In genomic region chr4:157045507-157046127, GRCh38 we compare ENCODE assay signal across 8 cellular contexts. TPM values are rescaled to one million over a fixed set of nuclear protein-coding genes. Genes with fewer than 3 reads are reported as not detected.
A peak's percentile ranks its signal among the peaks of the same experiment; 100 is the strongest.
DNase-seq lines count a peak whose midpoint lies in the region; ATAC-seq and TF ChIP-seq lines count a peak whose summit lies in the region.

No MANE protein-coding gene starts in this region.

- H3K9me3 ChIP-seq in parathyroid adenoma (ENCODE audit: control insufficient read depth, low read length), result no peaks in the 10 kb centered on the region

- H3K79me2 ChIP-seq in parathyroid adenoma, result no peaks in the 10 kb centered on the region

- H3K4me3 Mint-ChIP-seq in stimulated activated naive CD8-positive, alpha-beta T cell treated with anti-CD3 and anti-CD28 coated beads, Interleukin-15, amount 100 ng/mL, for 72 hours, result no peak overlapping the region

- no peaks in the 10 kb centered on the region for H3K27me3 ChIP-seq in parathyroid adenoma (ENCODE audit: control insufficient read depth, insufficient read depth, low read length)

- no peak overlapping the region for H3K4me3 ChIP-seq in parathyroid adenoma (ENCODE audit: low read depth, low read length)

- H3K9me3 Mint-ChIP-seq in stimulated activated naive CD8-positive, alpha-beta T cell treated with anti-CD3 and anti-CD28 coated beads, Interleukin-15, amount 100 ng/mL, for 72 hours, result peaks cover 0 to 4% of the 10 kb centered on the region in 2 donors

- no peaks in the 10 kb centered on the region for H3K4me1 ChIP-seq in parathyroid adenoma

- H3K9ac ChIP-seq in parathyroid adenoma, result no peak overlapping the region

- ATAC-seq in GM21390 (IDR thresholded peaks at IDR 0.05; ENCODE audit: unreplicated experiment), result peak; percentile 83
- ATAC-seq in stimulated activated naive CD8-positive, alpha-beta T cell treated with anti-CD3 and anti-CD28 coated beads, Interleukin-15, amount 100 ng/mL, for 72 hours, result no peak

- TF ChIP-seq CTCF in parathyroid adenoma (IDR thresholded peaks at IDR 0.05), result peak; percentile 65

- H3K4me2 ChIP-seq in parathyroid adenoma (ENCODE audit: low read length), result no peak overlapping the region

- H3K27me3 Mint-ChIP-seq in stimulated activated naive CD8-positive, alpha-beta T cell treated with anti-CD3 and anti-CD28 coated beads, Interleukin-15, amount 100 ng/mL, for 72 hours, result no peaks in the 10 kb centered on the region

- DNase-seq in Daoy (ENCODE audit: low read depth) (peak; percentile 70), HuH-7.5 (ENCODE audit: low spot score) (peak; percentile 20), SHP77 (lab: John Stamatoyannopoulos, UW) (peak; percentile 9 to 20), fibroblast of peridontal ligament (ENCODE audit: extremely low read depth) (peak; percentile 84)
- no peak for DNase-seq in stimulated activated naive CD8-positive, alpha-beta T cell treated with anti-CD3 and anti-CD28 coated beads, Interleukin-15, amount 100 ng/mL, for 72 hours
- no peak for DNase-seq in activated T-cell treated with anti-CD3 and anti-CD28 coated beads, Interleukin-2, amount 50 U/mL, for 1 hour

- no peaks in the 10 kb centered on the region for H3K36me3 ChIP-seq in parathyroid adenoma (ENCODE audit: control insufficient read depth, insufficient read depth, low read length)

- no peaks in the 10 kb centered on the region for H3K4me1 Mint-ChIP-seq in stimulated activated naive CD8-positive, alpha-beta T cell treated with anti-CD3 and anti-CD28 coated beads, Interleukin-15, amount 100 ng/mL, for 72 hours

- H2AFZ ChIP-seq in parathyroid adenoma, result peak overlapping the region; percentile 41

- H3K27ac ChIP-seq in parathyroid adenoma, result no peak overlapping the region

- no peak overlapping the region for H3K27ac Mint-ChIP-seq in stimulated activated naive CD8-positive, alpha-beta T cell treated with anti-CD3 and anti-CD28 coated beads, Interleukin-15, amount 100 ng/mL, for 72 hours

RNA-seq across cellular contexts. Expression of gene GLRB, which starts 30.3 kb away (rescaled TPM):
- total RNA-seq in Daoy (2014; rRNA removed; shearing (Covaris generic)), result 2.9 and 5.0 TPM in 2 replicates

Comparison
In these comparisons a context has a peak if more than half of its experiments do, and no peak if none do; other contexts are left out.
1. DNase-seq: peak in Daoy (single experiment), HuH-7.5 (single experiment), SHP77 (2 of 2) and fibroblast of peridontal ligament (single experiment); none in stimulated activated naive CD8-positive, alpha-beta T cell treated with anti-CD3 and anti-CD28 coated beads, Interleukin-15, amount 100 ng/mL, for 72 hours (0 of 2) and activated T-cell treated with anti-CD3 and anti-CD28 coated beads, Interleukin-2, amount 50 U/mL, for 1 hour (single experiment).